Comparison of ENCODE assay signal across 1 cellular context in the genomic region with DNA sequence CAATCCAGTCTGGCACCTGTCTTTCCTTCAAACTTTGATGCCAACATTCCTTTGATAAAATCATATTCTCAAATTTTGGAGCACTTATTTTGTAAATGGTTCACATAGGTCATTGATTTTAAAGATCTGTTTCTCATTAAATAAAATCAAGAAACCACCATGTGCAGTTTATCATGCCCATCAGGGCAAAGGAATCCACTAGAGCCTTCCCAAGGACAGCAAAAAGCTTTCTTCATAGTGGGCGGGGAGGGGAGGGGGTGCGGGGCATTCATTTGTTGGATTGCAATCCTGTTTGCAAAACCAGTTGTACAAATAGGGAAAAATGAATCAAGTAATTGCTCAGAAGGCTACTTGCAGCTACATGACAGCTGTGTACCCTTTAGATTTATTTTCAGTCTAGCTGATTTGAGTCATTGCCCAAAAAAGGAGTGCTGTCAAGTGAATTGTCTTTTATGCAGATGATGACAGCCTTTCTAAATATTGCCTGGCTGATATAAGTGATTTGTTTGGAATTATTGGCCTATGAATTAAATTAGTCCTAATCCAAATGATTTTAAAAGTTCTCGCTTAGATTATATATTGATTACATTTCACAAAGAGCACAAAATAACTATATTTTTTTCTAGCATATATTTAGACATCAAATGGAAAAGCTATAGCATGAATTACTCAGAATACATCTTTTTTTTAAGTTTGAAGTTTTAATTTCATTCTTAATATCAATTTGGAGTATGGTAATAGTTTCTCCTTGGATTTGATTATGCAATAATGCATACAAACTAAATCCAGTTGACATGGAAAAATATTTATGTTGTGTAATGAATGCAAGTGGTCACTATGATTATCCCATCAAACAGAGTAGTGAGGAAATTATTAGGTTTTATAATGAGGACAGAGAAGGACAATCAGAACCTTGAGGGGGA.
A peak's percentile ranks its signal among the peaks of the same experiment; 100 is the strongest.
TF ChIP-seq lines count a peak whose summit lies in the region.

No MANE protein-coding gene starts in this region.

TF ChIP-seq in K562, 482 proteins besides CTCF, POLR2A, EP300 and RAD21 (continued from another document):
- TF ChIP-seq, protein P1, sequence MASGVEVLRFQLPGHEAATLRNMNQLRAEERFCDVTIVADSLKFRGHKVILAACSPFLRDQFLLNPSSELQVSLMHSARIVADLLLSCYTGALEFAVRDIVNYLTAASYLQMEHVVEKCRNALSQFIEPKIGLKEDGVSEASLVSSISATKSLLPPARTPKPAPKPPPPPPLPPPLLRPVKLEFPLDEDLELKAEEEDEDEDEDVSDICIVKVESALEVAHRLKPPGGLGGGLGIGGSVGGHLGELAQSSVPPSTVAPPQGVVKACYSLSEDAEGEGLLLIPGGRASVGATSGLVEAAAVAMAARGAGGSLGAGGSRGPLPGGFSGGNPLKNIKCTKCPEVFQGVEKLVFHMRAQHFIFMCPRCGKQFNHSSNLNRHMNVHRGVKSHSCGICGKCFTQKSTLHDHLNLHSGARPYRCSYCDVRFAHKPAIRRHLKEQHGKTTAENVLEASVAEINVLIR (CRISPR knock-in tag; IDR thresholded peaks at IDR 0.05): no peak
- TF ChIP-seq MEF2D (tag; conservative IDR thresholded peaks at IDR 0.05; ENCODE audit: low read depth) (no peak), SMARCA4 (IDR thresholded peaks at IDR 0.05) (peak; percentile 13; the same call in 1 of the 2 replicates)
